Comparison of ENCODE assay signal across 17 cellular contexts in the genomic region with DNA sequence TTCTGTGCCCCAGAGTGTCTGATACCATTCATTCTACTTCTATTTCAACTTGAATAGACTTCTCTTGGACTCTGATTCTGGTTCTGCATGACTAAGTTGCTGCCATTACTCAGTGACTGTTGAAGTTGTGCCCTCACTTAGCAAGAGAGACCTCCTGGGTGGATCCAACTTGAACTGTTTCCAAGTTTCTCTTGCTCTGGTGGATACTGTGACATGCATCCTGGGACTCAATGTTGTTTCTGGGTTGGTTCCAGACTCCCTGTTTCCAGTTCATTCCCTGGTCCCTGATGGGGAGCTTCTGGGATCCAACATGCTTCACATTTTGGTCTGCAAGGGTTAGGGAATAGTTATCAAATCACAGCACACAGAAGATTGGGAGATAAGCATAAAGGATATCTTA. TPM values are rescaled to one million over a fixed set of nuclear protein-coding genes. Genes with fewer than 3 reads are reported as not detected.
A peak's percentile ranks its signal among the peaks of the same experiment; 100 is the strongest.
DNase-seq lines count a peak whose midpoint lies in the region; ATAC-seq and TF ChIP-seq lines count a peak whose summit lies in the region.
"Had no signal": no experiment of that assay in that cellular context is flagged by ENCODE, and none has a peak within 500 bp of the region (broad histone marks: within the 10 kb centered on the region; RNA-seq: fewer than 3 reads in every experiment).

No MANE protein-coding gene starts in this region.

- no peaks in the 10 kb centered on the region for H4K20me1 ChIP-seq in GM23338 (replicated peaks; ENCODE audit: insufficient read depth)

- H3K4me3 Mint-ChIP-seq in GM23338 (no peak overlapping the region), osteocyte (ENCODE audit: unreplicated experiment) (no peak overlapping the region)
- H3K4me3 Mint-ChIP-seq: CD4-positive, CD25-positive, alpha-beta regulatory T cell; naive thymus-derived CD4-positive, alpha-beta T cell had no signal

- H3K36me3 ChIP-seq in GM23338 (ENCODE audit: insufficient read depth) = no peaks in the 10 kb centered on the region
- H3K36me3 ChIP-seq: left ventricle myocardium inferior had no signal

- no peak overlapping the region for H3K27ac ChIP-seq in GM23338 (ENCODE audit: low read depth)
- no peak overlapping the region for H3K27ac ChIP-seq in caudate nucleus (ENCODE audit: low read depth, low read length)
- H3K27ac ChIP-seq: left ventricle myocardium inferior, psoas muscle had no signal

- ATAC-seq in GM23338 = no peak
- ATAC-seq: activated naive CD4-positive, alpha-beta T cell treated with anti-CD3 and anti-CD28 coated beads, Interleukin-2, amount 50 U/mL, for 72 hours; naive thymus-derived CD4-positive, alpha-beta T cell; psoas muscle had no signal

- H3K27me3 Mint-ChIP-seq in GM23338 (ENCODE audit: insufficient read depth, low read depth, poor library complexity) (no peaks in the 10 kb centered on the region), osteocyte (ENCODE audit: unreplicated experiment) (peaks cover 18% of the 10 kb centered on the region)

- no peaks in the 10 kb centered on the region for H3K9me2 ChIP-seq in GM23338 (ENCODE audit: insufficient read depth)

- no peak for DNase-seq in GM23338 (ENCODE audit: low spot score)
- peak; percentile 4 for DNase-seq in NCI-H460 (ENCODE audit: extremely low read depth, low read depth)
- DNase-seq in epithelial cell of proximal tubule (ENCODE audit: low read depth) = peak; percentile 90
- no peak for DNase-seq in osteocyte (ENCODE audit: extremely low spot score, unreplicated experiment)
- DNase-seq in HT-29 (ENCODE audit: low spot score) = no peak
- no peak for DNase-seq in NCI-H2029 treated with DMSO at 0.1 percent for 48 hours (lab: John Stamatoyannopoulos, UW)
- no peak for DNase-seq in caudate nucleus (lab: John Stamatoyannopoulos, UW)
- DNase-seq: activated CD4-positive, alpha-beta T cell treated with anti-CD3 and anti-CD28 coated beads for 4 hours; CD4-positive, CD25-positive, alpha-beta regulatory T cell; cerebellar nuclear complex; left ventricle myocardium inferior; naive thymus-derived CD4-positive, alpha-beta T cell; NCI-H1105 treated with DMSO at 0.1 percent for 48 hours; psoas muscle; RPMI8226 had no signal

- H3K9me3 Mint-ChIP-seq in GM23338 = peaks cover 27% of the 10 kb centered on the region
- peaks cover 13% of the 10 kb centered on the region for H3K9me3 Mint-ChIP-seq in osteocyte (ENCODE audit: unreplicated experiment)
- H3K9me3 Mint-ChIP-seq: activated naive CD4-positive, alpha-beta T cell treated with anti-CD3 and anti-CD28 coated beads, Interleukin-2, amount 50 U/mL, for 72 hours had no signal

- no peaks in the 10 kb centered on the region for H3K4me1 Mint-ChIP-seq in GM23338
- peaks cover 8% of the 10 kb centered on the region for H3K4me1 Mint-ChIP-seq in osteocyte (ENCODE audit: unreplicated experiment)

- no peak overlapping the region for H3K4me2 ChIP-seq in GM23338

- no peak overlapping the region for H3K27ac Mint-ChIP-seq in GM23338
- H3K27ac Mint-ChIP-seq in osteocyte (ENCODE audit: unreplicated experiment) = peak overlapping the region; percentile 29
- H3K27ac Mint-ChIP-seq: activated naive CD4-positive, alpha-beta T cell treated with anti-CD3 and anti-CD28 coated beads, Interleukin-2, amount 50 U/mL, for 72 hours; CD4-positive, CD25-positive, alpha-beta regulatory T cell; naive thymus-derived CD4-positive, alpha-beta T cell had no signal

- H3K4me3 ChIP-seq in GM23338 (no peak overlapping the region), epithelial cell of proximal tubule (ENCODE audit: low read depth, low read length) (no peak overlapping the region)
- H3K4me3 ChIP-seq: left ventricle myocardium inferior, psoas muscle had no signal

- no peaks in the 10 kb centered on the region for H3K4me1 ChIP-seq in GM23338 (ENCODE audit: insufficient read depth)
- H3K4me1 ChIP-seq: left ventricle myocardium inferior, psoas muscle had no signal

- H3K27me3 ChIP-seq in GM23338 (ENCODE audit: insufficient read depth) = no peaks in the 10 kb centered on the region

- H3K36me3 Mint-ChIP-seq in GM23338 (ENCODE audit: low read depth) = peaks cover 13% of the 10 kb centered on the region; the same call in 2 of the 3 replicates
- no peaks in the 10 kb centered on the region for H3K36me3 Mint-ChIP-seq in osteocyte (ENCODE audit: unreplicated experiment)
- H3K36me3 Mint-ChIP-seq: CD4-positive, CD25-positive, alpha-beta regulatory T cell; naive thymus-derived CD4-positive, alpha-beta T cell had no signal

- H3F3A ChIP-seq in GM23338 (replicated peaks; ENCODE audit: low read depth) = no peaks in the 10 kb centered on the region

- H3K79me2 ChIP-seq in GM23338 (replicated peaks; ENCODE audit: insufficient read depth) = no peaks in the 10 kb centered on the region

- H2AFZ ChIP-seq in GM23338 = 0 out of 2 replicates have a peak overlapping the region, but pooled peaks have one; percentile 69

- TF ChIP-seq CTCF in GM23338 (conservative IDR thresholded peaks at IDR 0.05; ENCODE audit: low read depth in 2 of 2) = no peak
- TF ChIP-seq CTCF in epithelial cell of proximal tubule (conservative IDR thresholded peaks at IDR 0.05; ENCODE audit: low read depth, low read length) = no peak
- no peak for TF ChIP-seq CTCF in osteocyte (IDR thresholded peaks at IDR 0.05)

TF ChIP-seq in GM23338, 12 proteins besides CTCF, POLR2A, EP300 and RAD21 (continues in another document):
- TF ChIP-seq, protein P1, sequence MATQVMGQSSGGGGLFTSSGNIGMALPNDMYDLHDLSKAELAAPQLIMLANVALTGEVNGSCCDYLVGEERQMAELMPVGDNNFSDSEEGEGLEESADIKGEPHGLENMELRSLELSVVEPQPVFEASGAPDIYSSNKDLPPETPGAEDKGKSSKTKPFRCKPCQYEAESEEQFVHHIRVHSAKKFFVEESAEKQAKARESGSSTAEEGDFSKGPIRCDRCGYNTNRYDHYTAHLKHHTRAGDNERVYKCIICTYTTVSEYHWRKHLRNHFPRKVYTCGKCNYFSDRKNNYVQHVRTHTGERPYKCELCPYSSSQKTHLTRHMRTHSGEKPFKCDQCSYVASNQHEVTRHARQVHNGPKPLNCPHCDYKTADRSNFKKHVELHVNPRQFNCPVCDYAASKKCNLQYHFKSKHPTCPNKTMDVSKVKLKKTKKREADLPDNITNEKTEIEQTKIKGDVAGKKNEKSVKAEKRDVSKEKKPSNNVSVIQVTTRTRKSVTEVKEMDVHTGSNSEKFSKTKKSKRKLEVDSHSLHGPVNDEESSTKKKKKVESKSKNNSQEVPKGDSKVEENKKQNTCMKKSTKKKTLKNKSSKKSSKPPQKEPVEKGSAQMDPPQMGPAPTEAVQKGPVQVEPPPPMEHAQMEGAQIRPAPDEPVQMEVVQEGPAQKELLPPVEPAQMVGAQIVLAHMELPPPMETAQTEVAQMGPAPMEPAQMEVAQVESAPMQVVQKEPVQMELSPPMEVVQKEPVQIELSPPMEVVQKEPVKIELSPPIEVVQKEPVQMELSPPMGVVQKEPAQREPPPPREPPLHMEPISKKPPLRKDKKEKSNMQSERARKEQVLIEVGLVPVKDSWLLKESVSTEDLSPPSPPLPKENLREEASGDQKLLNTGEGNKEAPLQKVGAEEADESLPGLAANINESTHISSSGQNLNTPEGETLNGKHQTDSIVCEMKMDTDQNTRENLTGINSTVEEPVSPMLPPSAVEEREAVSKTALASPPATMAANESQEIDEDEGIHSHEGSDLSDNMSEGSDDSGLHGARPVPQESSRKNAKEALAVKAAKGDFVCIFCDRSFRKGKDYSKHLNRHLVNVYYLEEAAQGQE (IDR thresholded peaks at IDR 0.05; ENCODE audit: unreplicated experiment) = no peak
- TF ChIP-seq STAT1 (IDR thresholded peaks at IDR 0.05; ENCODE audit: unreplicated experiment) = no peak

RNA-seq across cellular contexts. Expression of a gene that starts 26.2 kb away (rescaled TPM):
- 13.5 and 17.2 TPM in 2 replicates for total RNA-seq in GM23338 (2014; rRNA removed; shearing (Covaris generic))
- 12.4 and 15.1 TPM in 2 replicates for polyA plus RNA-seq in GM23338 (2016; fragmentation: Nextera tagmentation; extraction: Ambion mirVana)
- 18.9 and 28.2 TPM in 2 replicates for total RNA-seq in NCI-H460 (2014; rRNA removed; shearing (Covaris generic))
- polyA plus RNA-seq in NCI-H460 (2014; cell fraction: nucleus; rRNA removed) = 12.1 and 20.8 TPM in 2 replicates
- 22.9 and 25.9 TPM in 2 replicates for total RNA-seq in epithelial cell of proximal tubule
- 17.9 and 19.2 TPM in 2 replicates for total RNA-seq in osteocyte
- 15.2 and 18.3 TPM in 2 replicates for total RNA-seq in HT-29 (2014; rRNA removed; shearing (Covaris generic))

RNA-seq across cellular contexts. Expression of a gene that starts 31.8 kb away (rescaled TPM):
- 6.0 and 9.6 TPM in 2 replicates for total RNA-seq in GM23338 (2014; rRNA removed; shearing (Covaris generic))
- 3.1 and 3.7 TPM in 2 replicates for polyA plus RNA-seq in GM23338 (2016; fragmentation: Nextera tagmentation; extraction: Ambion mirVana)
- 11.6 and 12.4 TPM in 2 replicates for total RNA-seq in NCI-H460 (2014; rRNA removed; shearing (Covaris generic))
- polyA plus RNA-seq in NCI-H460 (2014; cell fraction: nucleus; rRNA removed) = 3.5 and 11.6 TPM in 2 replicates
- total RNA-seq in epithelial cell of proximal tubule (25.9 and 41.4 TPM in 2 replicates), osteocyte (6.7 and 12.4 TPM in 2 replicates)
- total RNA-seq in HT-29 (2014; rRNA removed; shearing (Covaris generic)) = 0.13 and 0.31 TPM in 2 replicates
- total RNA-seq: activated naive CD4-positive, alpha-beta T cell treated with anti-CD3 and anti-CD28 coated beads, Interleukin-2, amount 50 U/mL, for 72 hours; T-helper 1 cell treated with Interleukin-12 subunit alpha and Interleukin-12 subunit beta and Interleukin-4 antibody, amounts not matched to agents 30 ng/mL and 1 ng/mL, for 36 hours had no signal
- polyA plus RNA-seq: CD4-positive, CD25-positive, alpha-beta regulatory T cell; naive thymus-derived CD4-positive, alpha-beta T cell had no signal

Comparison
In these comparisons a context has a peak if more than half of its experiments do, and no peak if none do; other contexts are left out.
1. DNase-seq: peak in NCI-H460 (single experiment) and epithelial cell of proximal tubule (single experiment); none in GM23338 (single experiment), osteocyte (single experiment), HT-29 (single experiment), NCI-H2029 treated with DMSO at 0.1 percent for 48 hours (single experiment) and caudate nucleus (0 of 61).